Comparison of ENCODE assay signal across 12 cellular contexts in genomic region chr20:58854638-58855471, GRCh38. TPM values are rescaled to one million over a fixed set of nuclear protein-coding genes. Genes with fewer than 3 reads are reported as not detected.
DNase-seq lines count a peak whose midpoint lies in the region; ATAC-seq and TF ChIP-seq lines count a peak whose summit lies in the region.
"Had no signal": no experiment of that assay in that cellular context is flagged by ENCODE, and none has a peak within 500 bp of the region (broad histone marks: within the 10 kb centered on the region; RNA-seq: fewer than 3 reads in every experiment).

No MANE protein-coding gene starts in this region.

- no peaks in the 10 kb centered on the region for H3K36me3 ChIP-seq in thoracic aorta

- H3K9me3 Mint-ChIP-seq in activated naive CD4-positive, alpha-beta T cell treated with anti-CD3 and anti-CD28 coated beads, Interleukin-2, amount 50 U/mL, for 24 hours: no peaks in the 10 kb centered on the region
- peaks cover 0 to 14% (median 6%) of the 10 kb centered on the region in 5 experiments for H3K9me3 Mint-ChIP-seq in brain
- H3K9me3 Mint-ChIP-seq in memory B cell: no peaks in the 10 kb centered on the region

- H3K36me3 Mint-ChIP-seq in activated naive CD4-positive, alpha-beta T cell treated with anti-CD3 and anti-CD28 coated beads, Interleukin-2, amount 50 U/mL, for 24 hours: peaks cover 1% of the 10 kb centered on the region
- H3K36me3 Mint-ChIP-seq in brain (no peaks in the 10 kb centered on the region), memory B cell (no peaks in the 10 kb centered on the region)

- ATAC-seq in memory B cell (ENCODE audit: low read depth) (no peak), thoracic aorta (ENCODE audit: insufficient number of reproducible peaks, low FRiP score, low read depth) (no peak), GM18907 (IDR thresholded peaks at IDR 0.05; ENCODE audit: unreplicated experiment) (no peak)
- ATAC-seq: body of pancreas had no signal

- peak overlapping the region; percentile 49 for H3K4me3 ChIP-seq in thoracic aorta
- H3K4me3 ChIP-seq: body of pancreas, lung had no signal

- H3K27ac ChIP-seq in thoracic aorta: no peak overlapping the region
- H3K27ac ChIP-seq: body of pancreas had no signal

- H3K27ac Mint-ChIP-seq in activated naive CD4-positive, alpha-beta T cell treated with anti-CD3 and anti-CD28 coated beads, Interleukin-2, amount 50 U/mL, for 24 hours: no peak overlapping the region
- H3K27ac Mint-ChIP-seq in brain (no peak overlapping the region), memory B cell (no peak overlapping the region)

- H3K27me3 Mint-ChIP-seq in activated naive CD4-positive, alpha-beta T cell treated with anti-CD3 and anti-CD28 coated beads, Interleukin-2, amount 50 U/mL, for 24 hours: peaks cover 9% of the 10 kb centered on the region
- H3K27me3 Mint-ChIP-seq in brain (peaks cover 92% of the 10 kb centered on the region), memory B cell (peaks cover 14% of the 10 kb centered on the region)

- peaks cover 6% of the 10 kb centered on the region for H3K27me3 ChIP-seq in thoracic aorta (replicated peaks; ENCODE audit: insufficient read depth)

- no peaks in the 10 kb centered on the region for H3K9me3 ChIP-seq in thoracic aorta
- H3K9me3 ChIP-seq: body of pancreas had no signal

- TF ChIP-seq CTCF in brain (conservative IDR thresholded peaks at IDR 0.05) (no peak), thoracic aorta (IDR thresholded peaks at IDR 0.05) (no peak)

- DNase-seq in activated naive CD4-positive, alpha-beta T cell treated with Interleukin-2 at 50 U/mL for 16 hours: no peak
- DNase-seq in memory B cell (ENCODE audit: low spot score in 2 of 2) (no peak), thoracic aorta (ENCODE audit: low spot score) (no peak), amniotic stem cell (lab: John Stamatoyannopoulos, UW) (no peak), NCI-H226 (no peak)
- DNase-seq: body of pancreas, NCI-H2081 had no signal

- H3K4me1 Mint-ChIP-seq in activated naive CD4-positive, alpha-beta T cell treated with anti-CD3 and anti-CD28 coated beads, Interleukin-2, amount 50 U/mL, for 24 hours: peaks cover 22% of the 10 kb centered on the region
- H3K4me1 Mint-ChIP-seq in brain: peaks cover 19% of the 10 kb centered on the region
- peaks cover 20% of the 10 kb centered on the region for H3K4me1 Mint-ChIP-seq in memory B cell

- H3K4me3 Mint-ChIP-seq in activated naive CD4-positive, alpha-beta T cell treated with anti-CD3 and anti-CD28 coated beads, Interleukin-2, amount 50 U/mL, for 24 hours: peak overlapping the region; percentile 44
- H3K4me3 Mint-ChIP-seq in brain: peak overlapping the region; percentile 37 to 77 (median 71)
- peak overlapping the region; percentile 34 for H3K4me3 Mint-ChIP-seq in memory B cell

- H3K4me1 ChIP-seq in thoracic aorta (ENCODE audit: control insufficient read depth in 1 of 2, low read depth in 2 of 2): peaks cover 5 to 21% of the 10 kb centered on the region in 2 donors
- H3K4me1 ChIP-seq: Caco-2 had no signal

RNA-seq across cellular contexts. Expression of gene GNAS, which starts 2.3 kb away (rescaled TPM):
- polyA plus RNA-seq in brain (ENCODE audit: insufficient read depth, low read depth, low replicate concordance): 3,328 TPM
- 100 to 1,000 TPM; 742 to 943 TPM for total RNA-seq in thoracic aorta

RNA-seq across cellular contexts. Expression of gene GNAS-AS1, which starts 4.2 kb away (rescaled TPM):
- not detected for polyA plus RNA-seq in brain (ENCODE audit: insufficient read depth, low read depth, low replicate concordance)
- under 1 TPM; 0.21 to 0.81 TPM for total RNA-seq in thoracic aorta
